ENCODE assay signal across 21 cellular contexts in genomic region chr12:14156606-14157005, GRCh38.
DNase-seq lines count a peak whose midpoint lies in the region; ATAC-seq lines count a peak whose summit lies in the region.
"Had no signal": no experiment of that assay in that cellular context is flagged by ENCODE, and none has a peak within 500 bp of the region (broad histone marks: within the 10 kb centered on the region; RNA-seq: fewer than 3 reads in every experiment).

No MANE protein-coding gene starts in this region.

- H3K4me3 Mint-ChIP-seq in stimulated activated naive B cell treated with anti-CD40 and anti-IgM and Interleukin-4, amounts not matched to agents 10 μg/mL and 1 μg/mL and 100 μg/mL, for 72 hours, result no peak overlapping the region
- no peak overlapping the region for H3K4me3 Mint-ChIP-seq in CD8-positive, alpha-beta memory T cell
- H3K4me3 Mint-ChIP-seq in activated T-helper 1 cell treated with anti-CD3 and anti-CD28 coated beads, Interleukin-12 subunit alpha, Interleukin-12 subunit beta, Interleukin-2, Interleukin-4 antibody, amounts not matched to agents 30 ng/mL and 10 ng/mL and 1 ng/mL, durations not matched to agents 14 hours and 24 hours and 36 hours, result no peak overlapping the region
- H3K4me3 Mint-ChIP-seq: activated CD8-positive, alpha-beta T cell treated with anti-CD3 and anti-CD28 coated beads for 36 hours; activated naive CD8-positive, alpha-beta T cell; T-helper 1 cell treated with Interleukin-12 subunit alpha and Interleukin-12 subunit beta and Interleukin-4 antibody, amounts not matched to agents 30 μg/mL and 1 μg/mL, for 36 hours had no signal

- no peaks in the 10 kb centered on the region for H3K36me3 ChIP-seq in Karpas-422 (ENCODE audit: insufficient read depth, low read length)
- no peaks in the 10 kb centered on the region for H3K36me3 ChIP-seq in CD8-positive, alpha-beta memory T cell (ENCODE audit: insufficient read depth, low read length)
- H3K36me3 ChIP-seq: colonic mucosa had no signal

- H3K36me3 Mint-ChIP-seq in stimulated activated naive B cell treated with anti-CD40 and anti-IgM and Interleukin-4, amounts not matched to agents 10 μg/mL and 1 μg/mL and 100 μg/mL, for 72 hours, result no peaks in the 10 kb centered on the region
- peaks cover 0 to 4% (median 2%) of the 10 kb centered on the region in 3 donors for H3K36me3 Mint-ChIP-seq in CD8-positive, alpha-beta memory T cell
- H3K36me3 Mint-ChIP-seq in activated T-helper 1 cell treated with anti-CD3 and anti-CD28 coated beads, Interleukin-12 subunit alpha, Interleukin-12 subunit beta, Interleukin-2, Interleukin-4 antibody, amounts not matched to agents 30 ng/mL and 10 ng/mL and 1 ng/mL, durations not matched to agents 14 hours and 24 hours and 36 hours (ENCODE audit: low read depth), result no peaks in the 10 kb centered on the region
- H3K36me3 Mint-ChIP-seq: activated naive CD8-positive, alpha-beta T cell had no signal

- no peaks in the 10 kb centered on the region for H3K27me3 ChIP-seq in Karpas-422 (ENCODE audit: low read length)
- H3K27me3 ChIP-seq in CD8-positive, alpha-beta memory T cell (ENCODE audit: insufficient read depth, low read length, poor library complexity, severe bottlenecking), result no peaks in the 10 kb centered on the region
- H3K27me3 ChIP-seq: body of pancreas, colonic mucosa had no signal

- peak overlapping the region; percentile 70 for H3K27ac Mint-ChIP-seq in stimulated activated naive B cell treated with anti-CD40 and anti-IgM and Interleukin-4, amounts not matched to agents 10 μg/mL and 1 μg/mL and 100 μg/mL, for 72 hours
- peak overlapping the region in 1 of 8 donors; percentile 7 for H3K27ac Mint-ChIP-seq in CD8-positive, alpha-beta memory T cell
- H3K27ac Mint-ChIP-seq in activated T-helper 1 cell treated with anti-CD3 and anti-CD28 coated beads, Interleukin-12 subunit alpha, Interleukin-12 subunit beta, Interleukin-2, Interleukin-4 antibody, amounts not matched to agents 30 ng/mL and 10 ng/mL and 1 ng/mL, durations not matched to agents 14 hours and 24 hours and 36 hours, result no peak overlapping the region
- H3K27ac Mint-ChIP-seq: activated CD8-positive, alpha-beta T cell treated with anti-CD3 and anti-CD28 coated beads for 36 hours; activated naive CD8-positive, alpha-beta T cell; T-helper 1 cell treated with Interleukin-12 subunit alpha and Interleukin-12 subunit beta and Interleukin-4 antibody, amounts not matched to agents 30 μg/mL and 1 μg/mL, for 36 hours had no signal

- no peaks in the 10 kb centered on the region for H4K20me1 ChIP-seq in Karpas-422 (ENCODE audit: insufficient read depth, low read depth, low read length)

- H3K9me3 Mint-ChIP-seq in stimulated activated naive B cell treated with anti-CD40 and anti-IgM and Interleukin-4, amounts not matched to agents 10 μg/mL and 1 μg/mL and 100 μg/mL, for 72 hours, result peaks cover 0 to 3% of the 10 kb centered on the region in 2 donors
- peaks cover 0 to 1% (median 0%) of the 10 kb centered on the region in 5 donors for H3K9me3 Mint-ChIP-seq in CD8-positive, alpha-beta memory T cell
- no peaks in the 10 kb centered on the region for H3K9me3 Mint-ChIP-seq in activated T-helper 1 cell treated with anti-CD3 and anti-CD28 coated beads, Interleukin-12 subunit alpha, Interleukin-12 subunit beta, Interleukin-2, Interleukin-4 antibody, amounts not matched to agents 30 ng/mL and 10 ng/mL and 1 ng/mL, durations not matched to agents 14 hours and 24 hours and 36 hours
- H3K9me3 Mint-ChIP-seq: activated CD8-positive, alpha-beta T cell treated with anti-CD3 and anti-CD28 coated beads for 36 hours; T-helper 1 cell treated with Interleukin-12 subunit alpha and Interleukin-12 subunit beta and Interleukin-4 antibody, amounts not matched to agents 30 μg/mL and 1 μg/mL, for 36 hours had no signal

- no peak overlapping the region for H2AFZ ChIP-seq in Karpas-422 (ENCODE audit: low read length)
- H2AFZ ChIP-seq: GM23248 had no signal

- H3K9ac ChIP-seq in Karpas-422 (ENCODE audit: low read length), result peak overlapping the region; percentile 77
- H3K9ac ChIP-seq: GM23248 had no signal

- intact Hi-C loops in activated T-helper 1 cell treated with anti-CD3 and anti-CD28 coated beads, Interleukin-12 subunit alpha, Interleukin-12 subunit beta, Interleukin-2, Interleukin-4 antibody, amounts not matched to agents 30 ng/mL and 10 ng/mL and 1 ng/mL, durations not matched to agents 14 hours and 24 hours and 36 hours (cut with micrococcal nuclease), result no loop called here

- POLR2A ChIA-PET in CD8-positive, alpha-beta memory T cell (lab: Charles Lee), result no interaction called here

- H3K9me2 ChIP-seq in Karpas-422 (replicated peaks; ENCODE audit: insufficient read depth, low read length), result no peaks in the 10 kb centered on the region

- H3K4me2 ChIP-seq in Karpas-422 (ENCODE audit: low read depth, low read length, poor library complexity, severe bottlenecking), result peak overlapping the region; percentile 73

- H3K4me1 ChIP-seq in Karpas-422 (ENCODE audit: low read length), result peaks cover 83% of the 10 kb centered on the region
- H3K4me1 ChIP-seq in CD8-positive, alpha-beta memory T cell (ENCODE audit: insufficient read depth, low read length), result no peaks in the 10 kb centered on the region
- H3K4me1 ChIP-seq: body of pancreas, colonic mucosa had no signal

- H3K27me3 Mint-ChIP-seq in stimulated activated naive B cell treated with anti-CD40 and anti-IgM and Interleukin-4, amounts not matched to agents 10 μg/mL and 1 μg/mL and 100 μg/mL, for 72 hours, result no peaks in the 10 kb centered on the region
- H3K27me3 Mint-ChIP-seq in CD8-positive, alpha-beta memory T cell, result peaks cover 2 to 14% of the 10 kb centered on the region in 2 donors
- peaks cover 3% of the 10 kb centered on the region for H3K27me3 Mint-ChIP-seq in activated T-helper 1 cell treated with anti-CD3 and anti-CD28 coated beads, Interleukin-12 subunit alpha, Interleukin-12 subunit beta, Interleukin-2, Interleukin-4 antibody, amounts not matched to agents 30 ng/mL and 10 ng/mL and 1 ng/mL, durations not matched to agents 14 hours and 24 hours and 36 hours (ENCODE audit: insufficient read depth)

- CTCF ChIA-PET in CD8-positive, alpha-beta memory T cell (lab: Charles Lee), result interaction anchor here (1.3 kb wide), 1 partner anchor 11 kb away, joined by 3 read pairs; no protein-coding TSS in a partner anchor

- H3K4me1 Mint-ChIP-seq in stimulated activated naive B cell treated with anti-CD40 and anti-IgM and Interleukin-4, amounts not matched to agents 10 μg/mL and 1 μg/mL and 100 μg/mL, for 72 hours, result peaks cover 35 to 64% of the 10 kb centered on the region in 2 donors
- no peaks in the 10 kb centered on the region for H3K4me1 Mint-ChIP-seq in CD8-positive, alpha-beta memory T cell
- no peaks in the 10 kb centered on the region for H3K4me1 Mint-ChIP-seq in activated T-helper 1 cell treated with anti-CD3 and anti-CD28 coated beads, Interleukin-12 subunit alpha, Interleukin-12 subunit beta, Interleukin-2, Interleukin-4 antibody, amounts not matched to agents 30 ng/mL and 10 ng/mL and 1 ng/mL, durations not matched to agents 14 hours and 24 hours and 36 hours (ENCODE audit: low read depth)

- no peaks in the 10 kb centered on the region for H3K79me2 ChIP-seq in Karpas-422 (ENCODE audit: low read length)

- peak overlapping the region; percentile 99 for H3K27ac ChIP-seq in Karpas-422 (ENCODE audit: low read length)
- no peak overlapping the region for H3K27ac ChIP-seq in CD8-positive, alpha-beta memory T cell (ENCODE audit: low read depth, low read length)
- no peak overlapping the region for H3K27ac ChIP-seq in caudate nucleus (ENCODE audit: low read depth, low read length)
- H3K27ac ChIP-seq: body of pancreas, colonic mucosa, GM23248 had no signal

- peak overlapping the region; percentile 57; the same call in 1 of the 2 replicates for H3K4me3 ChIP-seq in Karpas-422 (ENCODE audit: low read length)
- H3K4me3 ChIP-seq in CD8-positive, alpha-beta memory T cell (ENCODE audit: low read length), result no peak overlapping the region
- H3K4me3 ChIP-seq: body of pancreas, colonic mucosa, GM23248, K562 had no signal

- no peaks in the 10 kb centered on the region for H3K9me3 ChIP-seq in Karpas-422 (ENCODE audit: low read length)
- no peaks in the 10 kb centered on the region for H3K9me3 ChIP-seq in CD8-positive, alpha-beta memory T cell (ENCODE audit: low read length)
- H3K9me3 ChIP-seq: body of pancreas, colonic mucosa had no signal

- peak; percentile 11 for ATAC-seq in GM19035 (IDR thresholded peaks at IDR 0.05; ENCODE audit: unreplicated experiment)
- ATAC-seq in HG02759 (IDR thresholded peaks at IDR 0.05; ENCODE audit: unreplicated experiment), result peak; percentile 2
- ATAC-seq in stimulated activated naive B cell treated with anti-CD40 and anti-IgM and Interleukin-4, amounts not matched to agents 10 μg/mL and 1 μg/mL and 100 μg/mL, for 72 hours (replicated peaks), result peak in 1 of 2 donors; percentile 15
- ATAC-seq: activated CD8-positive, alpha-beta T cell treated with anti-CD3 and anti-CD28 coated beads for 36 hours; body of pancreas; K562; left cardiac atrium had no signal

- peak; percentile 76 for DNase-seq in Karpas-422
- no peak for DNase-seq in stimulated activated naive B cell treated with anti-CD40 and anti-IgM and Interleukin-4, amounts not matched to agents 10 μg/mL and 1 μg/mL and 100 μg/mL, for 72 hours
- no peak for DNase-seq in effector CD4-positive, alpha-beta T cell
- no peak for DNase-seq in CD8-positive, alpha-beta memory T cell
- no peak for DNase-seq in caudate nucleus (lab: John Stamatoyannopoulos, UW)
- no peak for DNase-seq in activated T-helper 1 cell treated with anti-CD3 and anti-CD28 coated beads, Interleukin-12 subunit alpha, Interleukin-12 subunit beta, Interleukin-2, Interleukin-4 antibody, amounts not matched to agents 30 ng/mL and 10 ng/mL and 1 ng/mL, durations not matched to agents 14 hours and 24 hours and 36 hours (ENCODE audit: low spot score)
- DNase-seq: activated CD8-positive, alpha-beta T cell treated with anti-CD3 and anti-CD28 coated beads for 36 hours; activated T-cell treated with anti-CD3 and anti-CD28 coated beads, Interleukin-2, amount 50 U/mL, for 48 hours; body of pancreas; Calu3; colonic mucosa; GM23248; left cardiac atrium; NCI-H2081 treated with DMSO at 0.1 percent for 48 hours; SHP77; stimulated activated CD4-positive, alpha-beta T cell treated with anti-CD3 and anti-CD28 coated beads, Interleukin-4, amount 100 ng/mL, for 1 hour had no signal
